Comparison of ENCODE assay signal across 1 cellular context in the genomic region with DNA sequence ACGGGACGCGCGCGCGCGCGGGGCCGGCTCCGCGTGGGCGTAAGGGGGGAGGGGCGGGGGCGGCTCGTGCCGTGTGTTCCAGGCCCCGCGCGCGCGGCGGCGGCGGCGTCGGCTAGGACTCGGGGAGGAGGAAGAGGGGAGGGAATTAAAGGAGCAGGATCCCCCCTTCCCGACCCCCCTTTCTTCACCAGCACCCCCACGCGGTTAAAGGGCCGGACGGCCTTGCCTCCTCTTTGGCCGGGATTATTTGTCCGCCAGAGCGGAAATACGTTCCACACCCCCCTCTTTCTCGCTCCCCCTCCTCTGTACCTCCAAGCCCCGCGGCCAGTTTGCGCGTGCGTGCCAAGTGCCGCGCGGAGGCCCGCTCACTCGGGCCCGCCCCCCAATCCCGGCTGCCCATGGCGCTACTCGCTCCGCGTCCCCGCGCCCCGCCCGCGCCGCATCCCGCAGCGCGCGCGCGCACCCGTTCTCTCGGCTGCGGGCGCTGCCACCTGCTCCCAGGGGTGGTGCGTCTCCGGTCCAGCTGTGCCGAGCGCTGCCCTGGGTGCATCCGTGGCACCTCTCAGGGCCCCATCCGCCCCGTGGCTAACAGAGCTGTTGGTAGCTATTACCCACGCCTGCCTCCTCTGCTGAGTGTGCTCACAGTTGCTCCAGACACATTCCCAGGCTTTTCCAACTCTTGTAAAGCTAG.
TF ChIP-seq lines count a peak whose summit lies in the region.

A gene with protein sequence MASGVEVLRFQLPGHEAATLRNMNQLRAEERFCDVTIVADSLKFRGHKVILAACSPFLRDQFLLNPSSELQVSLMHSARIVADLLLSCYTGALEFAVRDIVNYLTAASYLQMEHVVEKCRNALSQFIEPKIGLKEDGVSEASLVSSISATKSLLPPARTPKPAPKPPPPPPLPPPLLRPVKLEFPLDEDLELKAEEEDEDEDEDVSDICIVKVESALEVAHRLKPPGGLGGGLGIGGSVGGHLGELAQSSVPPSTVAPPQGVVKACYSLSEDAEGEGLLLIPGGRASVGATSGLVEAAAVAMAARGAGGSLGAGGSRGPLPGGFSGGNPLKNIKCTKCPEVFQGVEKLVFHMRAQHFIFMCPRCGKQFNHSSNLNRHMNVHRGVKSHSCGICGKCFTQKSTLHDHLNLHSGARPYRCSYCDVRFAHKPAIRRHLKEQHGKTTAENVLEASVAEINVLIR (minus strand): TSS at position 134 of the 691 bp plus-strand sequence. CDS start 781 bp downstream, outside the sequence.

TF ChIP-seq in K562, 482 proteins besides CTCF, POLR2A, EP300 and RAD21 (continued from another document and continues in another):
- TF ChIP-seq, protein P1, sequence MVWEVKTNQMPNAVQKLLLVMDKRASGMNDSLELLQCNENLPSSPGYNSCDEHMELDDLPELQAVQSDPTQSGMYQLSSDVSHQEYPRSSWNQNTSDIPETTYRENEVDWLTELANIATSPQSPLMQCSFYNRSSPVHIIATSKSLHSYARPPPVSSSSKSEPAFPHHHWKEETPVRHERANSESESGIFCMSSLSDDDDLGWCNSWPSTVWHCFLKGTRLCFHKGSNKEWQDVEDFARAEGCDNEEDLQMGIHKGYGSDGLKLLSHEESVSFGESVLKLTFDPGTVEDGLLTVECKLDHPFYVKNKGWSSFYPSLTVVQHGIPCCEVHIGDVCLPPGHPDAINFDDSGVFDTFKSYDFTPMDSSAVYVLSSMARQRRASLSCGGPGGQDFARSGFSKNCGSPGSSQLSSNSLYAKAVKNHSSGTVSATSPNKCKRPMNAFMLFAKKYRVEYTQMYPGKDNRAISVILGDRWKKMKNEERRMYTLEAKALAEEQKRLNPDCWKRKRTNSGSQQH (CRISPR knock-in tag; IDR thresholded peaks at IDR 0.05) = no peak
- TF ChIP-seq GABPB1 (CRISPR knock-in tag; IDR thresholded peaks at IDR 0.05) (peak; percentile 21; the same call in 1 of the 2 replicates), GATAD2A (IDR thresholded peaks at IDR 0.05) (0 out of 2 replicates have a peak, but pooled peaks have one; percentile 23), MED1 (CRISPR knock-in tag; IDR thresholded peaks at IDR 0.05; ENCODE audit: borderline replicate concordance) (no peak), ZC3H4 (CRISPR knock-in tag; IDR thresholded peaks at IDR 0.05; ENCODE audit: borderline replicate concordance) (no peak), PRPF4 (IDR thresholded peaks at IDR 0.05; ENCODE audit: insufficient read depth, low read depth, low read length, poor library complexity, severe bottlenecking) (no peak), HOXB6 (CRISPR knock-in tag; IDR thresholded peaks at IDR 0.05; ENCODE audit: borderline replicate concordance) (no peak), MTF1 (CRISPR knock-in tag; IDR thresholded peaks at IDR 0.05; ENCODE audit: borderline replicate concordance) (no peak), CEBPG (CRISPR knock-in tag; IDR thresholded peaks at IDR 0.05) (no peak), CEBPG (tag; conservative IDR thresholded peaks at IDR 0.05 in 1 of 2, IDR thresholded peaks at IDR 0.05 in 1 of 2) (no peak), CAMTA2 (CRISPR knock-in tag; conservative IDR thresholded peaks at IDR 0.05) (peak; percentile 91; the same call in 1 of the 2 replicates), MEIS2 (IDR thresholded peaks at IDR 0.05; ENCODE audit: partially characterized antibody) (peak; percentile 57), ESRRA (IDR thresholded peaks at IDR 0.05; ENCODE audit: borderline replicate concordance, low read depth) (peak; percentile 65), ZNF311 (CRISPR knock-in tag; IDR thresholded peaks at IDR 0.05) (no peak), BRD4 (IDR thresholded peaks at IDR 0.05) (no peak), TARDBP (IDR thresholded peaks at IDR 0.05) (peak; percentile 76; the same call in 1 of the 2 replicates), SNRNP70 (optimal IDR thresholded peaks at IDR 0.05; ENCODE audit: low read depth, low read length) (no peak), SIN3B (IDR thresholded peaks at IDR 0.05; ENCODE audit: low read depth) (no peak; the same call in 1 of the 2 replicates), NFE2L1 (tag; IDR thresholded peaks at IDR 0.05; ENCODE audit: borderline replicate concordance, low read depth) (no peak), ZNF217 (CRISPR knock-in tag; IDR thresholded peaks at IDR 0.05) (no peak), ZNF696 (CRISPR knock-in tag; conservative IDR thresholded peaks at IDR 0.05) (no peak), SIRT6 (IDR thresholded peaks at IDR 0.05; ENCODE audit: low read depth, low read length) (no peak), ZKSCAN8 (CRISPR knock-in tag; IDR thresholded peaks at IDR 0.05) (no peak), CHD2 (IDR thresholded peaks at IDR 0.05; ENCODE audit: low read depth, low read length) (no peak), SRSF1 (IDR thresholded peaks at IDR 0.05; ENCODE audit: low read depth, low read length) (no peak), ZNF561 (CRISPR knock-in tag; conservative IDR thresholded peaks at IDR 0.05) (no peak), MAFG (tag; conservative IDR thresholded peaks at IDR 0.05) (no peak), TEAD2 (tag; IDR thresholded peaks at IDR 0.05) (no peak), CREBBP (IDR thresholded peaks at IDR 0.05; ENCODE audit: low read depth, low read length) (no peak), SOX6 (IDR thresholded peaks at IDR 0.05) (peak; percentile 57; the same call in 1 of the 2 replicates), ZNF3 (CRISPR knock-in tag; IDR thresholded peaks at IDR 0.05) (no peak), GTF2E2 (tag; IDR thresholded peaks at IDR 0.05) (no peak), ETV6 (IDR thresholded peaks at IDR 0.05; ENCODE audit: borderline replicate concordance in 1 of 2, low read depth in 2 of 2, low read length in 1 of 2) (peak in 1 of 2 experiments; percentile 72; a peak in 1 of 4 replicates), ETV6 (CRISPR knock-in tag; IDR thresholded peaks at IDR 0.05; ENCODE audit: borderline replicate concordance) (no peak), PHB2 (IDR thresholded peaks at IDR 0.05; ENCODE audit: low read depth) (no peak), XRCC3 (IDR thresholded peaks at IDR 0.05) (no peak), ZNF347 (CRISPR knock-in tag; IDR thresholded peaks at IDR 0.05; ENCODE audit: low read depth) (no peak)
- TF ChIP-seq, protein P2, sequence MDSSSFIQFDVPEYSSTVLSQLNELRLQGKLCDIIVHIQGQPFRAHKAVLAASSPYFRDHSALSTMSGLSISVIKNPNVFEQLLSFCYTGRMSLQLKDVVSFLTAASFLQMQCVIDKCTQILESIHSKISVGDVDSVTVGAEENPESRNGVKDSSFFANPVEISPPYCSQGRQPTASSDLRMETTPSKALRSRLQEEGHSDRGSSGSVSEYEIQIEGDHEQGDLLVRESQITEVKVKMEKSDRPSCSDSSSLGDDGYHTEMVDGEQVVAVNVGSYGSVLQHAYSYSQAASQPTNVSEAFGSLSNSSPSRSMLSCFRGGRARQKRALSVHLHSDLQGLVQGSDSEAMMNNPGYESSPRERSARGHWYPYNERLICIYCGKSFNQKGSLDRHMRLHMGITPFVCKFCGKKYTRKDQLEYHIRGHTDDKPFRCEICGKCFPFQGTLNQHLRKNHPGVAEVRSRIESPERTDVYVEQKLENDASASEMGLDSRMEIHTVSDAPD (CRISPR knock-in tag; IDR thresholded peaks at IDR 0.05) = no peak
- TF ChIP-seq, protein P3, sequence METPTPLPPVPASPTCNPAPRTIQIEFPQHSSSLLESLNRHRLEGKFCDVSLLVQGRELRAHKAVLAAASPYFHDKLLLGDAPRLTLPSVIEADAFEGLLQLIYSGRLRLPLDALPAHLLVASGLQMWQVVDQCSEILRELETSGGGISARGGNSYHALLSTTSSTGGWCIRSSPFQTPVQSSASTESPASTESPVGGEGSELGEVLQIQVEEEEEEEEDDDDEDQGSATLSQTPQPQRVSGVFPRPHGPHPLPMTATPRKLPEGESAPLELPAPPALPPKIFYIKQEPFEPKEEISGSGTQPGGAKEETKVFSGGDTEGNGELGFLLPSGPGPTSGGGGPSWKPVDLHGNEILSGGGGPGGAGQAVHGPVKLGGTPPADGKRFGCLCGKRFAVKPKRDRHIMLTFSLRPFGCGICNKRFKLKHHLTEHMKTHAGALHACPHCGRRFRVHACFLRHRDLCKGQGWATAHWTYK (CRISPR knock-in tag; IDR thresholded peaks at IDR 0.05) = peak; percentile 86
- TF ChIP-seq, protein P4, sequence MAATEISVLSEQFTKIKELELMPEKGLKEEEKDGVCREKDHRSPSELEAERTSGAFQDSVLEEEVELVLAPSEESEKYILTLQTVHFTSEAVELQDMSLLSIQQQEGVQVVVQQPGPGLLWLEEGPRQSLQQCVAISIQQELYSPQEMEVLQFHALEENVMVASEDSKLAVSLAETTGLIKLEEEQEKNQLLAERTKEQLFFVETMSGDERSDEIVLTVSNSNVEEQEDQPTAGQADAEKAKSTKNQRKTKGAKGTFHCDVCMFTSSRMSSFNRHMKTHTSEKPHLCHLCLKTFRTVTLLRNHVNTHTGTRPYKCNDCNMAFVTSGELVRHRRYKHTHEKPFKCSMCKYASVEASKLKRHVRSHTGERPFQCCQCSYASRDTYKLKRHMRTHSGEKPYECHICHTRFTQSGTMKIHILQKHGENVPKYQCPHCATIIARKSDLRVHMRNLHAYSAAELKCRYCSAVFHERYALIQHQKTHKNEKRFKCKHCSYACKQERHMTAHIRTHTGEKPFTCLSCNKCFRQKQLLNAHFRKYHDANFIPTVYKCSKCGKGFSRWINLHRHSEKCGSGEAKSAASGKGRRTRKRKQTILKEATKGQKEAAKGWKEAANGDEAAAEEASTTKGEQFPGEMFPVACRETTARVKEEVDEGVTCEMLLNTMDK (IDR thresholded peaks at IDR 0.05; ENCODE audit: borderline replicate concordance, insufficient read depth, low read depth, low read length, poor library complexity, severe bottlenecking) = no peak
- TF ChIP-seq, protein P5, sequence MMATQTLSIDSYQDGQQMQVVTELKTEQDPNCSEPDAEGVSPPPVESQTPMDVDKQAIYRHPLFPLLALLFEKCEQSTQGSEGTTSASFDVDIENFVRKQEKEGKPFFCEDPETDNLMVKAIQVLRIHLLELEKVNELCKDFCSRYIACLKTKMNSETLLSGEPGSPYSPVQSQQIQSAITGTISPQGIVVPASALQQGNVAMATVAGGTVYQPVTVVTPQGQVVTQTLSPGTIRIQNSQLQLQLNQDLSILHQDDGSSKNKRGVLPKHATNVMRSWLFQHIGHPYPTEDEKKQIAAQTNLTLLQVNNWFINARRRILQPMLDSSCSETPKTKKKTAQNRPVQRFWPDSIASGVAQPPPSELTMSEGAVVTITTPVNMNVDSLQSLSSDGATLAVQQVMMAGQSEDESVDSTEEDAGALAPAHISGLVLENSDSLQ (IDR thresholded peaks at IDR 0.05) = no peak
- TF ChIP-seq, protein P6, sequence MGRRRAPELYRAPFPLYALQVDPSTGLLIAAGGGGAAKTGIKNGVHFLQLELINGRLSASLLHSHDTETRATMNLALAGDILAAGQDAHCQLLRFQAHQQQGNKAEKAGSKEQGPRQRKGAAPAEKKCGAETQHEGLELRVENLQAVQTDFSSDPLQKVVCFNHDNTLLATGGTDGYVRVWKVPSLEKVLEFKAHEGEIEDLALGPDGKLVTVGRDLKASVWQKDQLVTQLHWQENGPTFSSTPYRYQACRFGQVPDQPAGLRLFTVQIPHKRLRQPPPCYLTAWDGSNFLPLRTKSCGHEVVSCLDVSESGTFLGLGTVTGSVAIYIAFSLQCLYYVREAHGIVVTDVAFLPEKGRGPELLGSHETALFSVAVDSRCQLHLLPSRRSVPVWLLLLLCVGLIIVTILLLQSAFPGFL (CRISPR knock-in tag; IDR thresholded peaks at IDR 0.05) = no peak
- TF ChIP-seq, protein P7, sequence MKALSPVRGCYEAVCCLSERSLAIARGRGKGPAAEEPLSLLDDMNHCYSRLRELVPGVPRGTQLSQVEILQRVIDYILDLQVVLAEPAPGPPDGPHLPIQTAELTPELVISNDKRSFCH (CRISPR knock-in tag; IDR thresholded peaks at IDR 0.05) = no peak
- TF ChIP-seq, protein P7 (tag; IDR thresholded peaks at IDR 0.05) = peak; percentile 86; the same call in 1 of the 2 replicates
- TF ChIP-seq, protein P8, sequence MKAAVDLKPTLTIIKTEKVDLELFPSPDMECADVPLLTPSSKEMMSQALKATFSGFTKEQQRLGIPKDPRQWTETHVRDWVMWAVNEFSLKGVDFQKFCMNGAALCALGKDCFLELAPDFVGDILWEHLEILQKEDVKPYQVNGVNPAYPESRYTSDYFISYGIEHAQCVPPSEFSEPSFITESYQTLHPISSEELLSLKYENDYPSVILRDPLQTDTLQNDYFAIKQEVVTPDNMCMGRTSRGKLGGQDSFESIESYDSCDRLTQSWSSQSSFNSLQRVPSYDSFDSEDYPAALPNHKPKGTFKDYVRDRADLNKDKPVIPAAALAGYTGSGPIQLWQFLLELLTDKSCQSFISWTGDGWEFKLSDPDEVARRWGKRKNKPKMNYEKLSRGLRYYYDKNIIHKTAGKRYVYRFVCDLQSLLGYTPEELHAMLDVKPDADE (conservative IDR thresholded peaks at IDR 0.05; ENCODE audit: control insufficient read depth, low read depth, low read length) = no peak
- TF ChIP-seq, protein P9, sequence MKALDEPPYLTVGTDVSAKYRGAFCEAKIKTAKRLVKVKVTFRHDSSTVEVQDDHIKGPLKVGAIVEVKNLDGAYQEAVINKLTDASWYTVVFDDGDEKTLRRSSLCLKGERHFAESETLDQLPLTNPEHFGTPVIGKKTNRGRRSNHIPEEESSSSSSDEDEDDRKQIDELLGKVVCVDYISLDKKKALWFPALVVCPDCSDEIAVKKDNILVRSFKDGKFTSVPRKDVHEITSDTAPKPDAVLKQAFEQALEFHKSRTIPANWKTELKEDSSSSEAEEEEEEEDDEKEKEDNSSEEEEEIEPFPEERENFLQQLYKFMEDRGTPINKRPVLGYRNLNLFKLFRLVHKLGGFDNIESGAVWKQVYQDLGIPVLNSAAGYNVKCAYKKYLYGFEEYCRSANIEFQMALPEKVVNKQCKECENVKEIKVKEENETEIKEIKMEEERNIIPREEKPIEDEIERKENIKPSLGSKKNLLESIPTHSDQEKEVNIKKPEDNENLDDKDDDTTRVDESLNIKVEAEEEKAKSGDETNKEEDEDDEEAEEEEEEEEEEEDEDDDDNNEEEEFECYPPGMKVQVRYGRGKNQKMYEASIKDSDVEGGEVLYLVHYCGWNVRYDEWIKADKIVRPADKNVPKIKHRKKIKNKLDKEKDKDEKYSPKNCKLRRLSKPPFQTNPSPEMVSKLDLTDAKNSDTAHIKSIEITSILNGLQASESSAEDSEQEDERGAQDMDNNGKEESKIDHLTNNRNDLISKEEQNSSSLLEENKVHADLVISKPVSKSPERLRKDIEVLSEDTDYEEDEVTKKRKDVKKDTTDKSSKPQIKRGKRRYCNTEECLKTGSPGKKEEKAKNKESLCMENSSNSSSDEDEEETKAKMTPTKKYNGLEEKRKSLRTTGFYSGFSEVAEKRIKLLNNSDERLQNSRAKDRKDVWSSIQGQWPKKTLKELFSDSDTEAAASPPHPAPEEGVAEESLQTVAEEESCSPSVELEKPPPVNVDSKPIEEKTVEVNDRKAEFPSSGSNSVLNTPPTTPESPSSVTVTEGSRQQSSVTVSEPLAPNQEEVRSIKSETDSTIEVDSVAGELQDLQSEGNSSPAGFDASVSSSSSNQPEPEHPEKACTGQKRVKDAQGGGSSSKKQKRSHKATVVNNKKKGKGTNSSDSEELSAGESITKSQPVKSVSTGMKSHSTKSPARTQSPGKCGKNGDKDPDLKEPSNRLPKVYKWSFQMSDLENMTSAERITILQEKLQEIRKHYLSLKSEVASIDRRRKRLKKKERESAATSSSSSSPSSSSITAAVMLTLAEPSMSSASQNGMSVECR (CRISPR knock-in tag; IDR thresholded peaks at IDR 0.05) = peak; percentile 56; the same call in 1 of the 2 replicates
